1 cellular context compared by ENCODE assay signal in the genomic region with DNA sequence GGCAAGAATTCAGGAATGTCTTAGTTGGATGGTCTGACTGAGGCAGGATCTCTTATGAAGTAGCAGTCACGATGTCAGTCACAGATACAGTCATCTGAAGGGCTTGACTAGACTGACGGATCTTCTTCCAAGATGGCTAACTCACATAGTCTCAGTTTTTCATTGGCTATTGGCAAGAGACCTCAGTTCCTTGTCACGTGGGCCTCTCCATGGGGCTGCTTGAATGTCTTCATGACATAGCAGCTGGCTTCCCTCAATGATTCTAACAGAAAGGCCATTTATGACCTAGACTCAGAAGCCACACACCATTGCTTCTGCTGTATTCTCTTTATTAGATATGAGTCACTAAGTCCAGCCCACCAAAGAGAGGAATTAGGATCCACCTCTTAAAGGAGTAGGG.
A peak's percentile ranks its signal among the peaks of the same experiment; 100 is the strongest.
TF ChIP-seq lines count a peak whose summit lies in the region.

No MANE protein-coding gene starts in this region.

TF ChIP-seq in K562, 482 proteins besides CTCF, POLR2A, EP300 and RAD21 (continued from another document):
- TF ChIP-seq, protein P1, sequence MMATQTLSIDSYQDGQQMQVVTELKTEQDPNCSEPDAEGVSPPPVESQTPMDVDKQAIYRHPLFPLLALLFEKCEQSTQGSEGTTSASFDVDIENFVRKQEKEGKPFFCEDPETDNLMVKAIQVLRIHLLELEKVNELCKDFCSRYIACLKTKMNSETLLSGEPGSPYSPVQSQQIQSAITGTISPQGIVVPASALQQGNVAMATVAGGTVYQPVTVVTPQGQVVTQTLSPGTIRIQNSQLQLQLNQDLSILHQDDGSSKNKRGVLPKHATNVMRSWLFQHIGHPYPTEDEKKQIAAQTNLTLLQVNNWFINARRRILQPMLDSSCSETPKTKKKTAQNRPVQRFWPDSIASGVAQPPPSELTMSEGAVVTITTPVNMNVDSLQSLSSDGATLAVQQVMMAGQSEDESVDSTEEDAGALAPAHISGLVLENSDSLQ (IDR thresholded peaks at IDR 0.05): peak; percentile 89
- no peak for TF ChIP-seq MTA1 (IDR thresholded peaks at IDR 0.05; ENCODE audit: borderline replicate concordance)
- no peak for TF ChIP-seq CCNT2 (IDR thresholded peaks at IDR 0.05; ENCODE audit: borderline replicate concordance, extremely low read depth, insufficient read length, low read depth, low read length)
- TF ChIP-seq NR2C2 (CRISPR knock-in tag; IDR thresholded peaks at IDR 0.05): no peak
- TF ChIP-seq NR2C2 (tag; IDR thresholded peaks at IDR 0.05): 0 out of 2 replicates have a peak, but pooled peaks have one; percentile 32
- TF ChIP-seq, protein P2, sequence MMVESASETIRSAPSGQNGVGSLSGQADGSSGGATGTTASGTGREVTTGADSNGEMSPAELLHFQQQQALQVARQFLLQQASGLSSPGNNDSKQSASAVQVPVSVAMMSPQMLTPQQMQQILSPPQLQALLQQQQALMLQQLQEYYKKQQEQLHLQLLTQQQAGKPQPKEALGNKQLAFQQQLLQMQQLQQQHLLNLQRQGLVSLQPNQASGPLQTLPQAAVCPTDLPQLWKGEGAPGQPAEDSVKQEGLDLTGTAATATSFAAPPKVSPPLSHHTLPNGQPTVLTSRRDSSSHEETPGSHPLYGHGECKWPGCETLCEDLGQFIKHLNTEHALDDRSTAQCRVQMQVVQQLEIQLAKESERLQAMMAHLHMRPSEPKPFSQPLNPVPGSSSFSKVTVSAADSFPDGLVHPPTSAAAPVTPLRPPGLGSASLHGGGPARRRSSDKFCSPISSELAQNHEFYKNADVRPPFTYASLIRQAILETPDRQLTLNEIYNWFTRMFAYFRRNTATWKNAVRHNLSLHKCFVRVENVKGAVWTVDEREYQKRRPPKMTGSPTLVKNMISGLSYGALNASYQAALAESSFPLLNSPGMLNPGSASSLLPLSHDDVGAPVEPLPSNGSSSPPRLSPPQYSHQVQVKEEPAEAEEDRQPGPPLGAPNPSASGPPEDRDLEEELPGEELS (CRISPR knock-in tag; IDR thresholded peaks at IDR 0.05; ENCODE audit: borderline replicate concordance): no peak
- 0 out of 2 replicates have a peak, but pooled peaks have one; percentile 66 for TF ChIP-seq MECOM (CRISPR knock-in tag; IDR thresholded peaks at IDR 0.05)
- TF ChIP-seq, protein P3, sequence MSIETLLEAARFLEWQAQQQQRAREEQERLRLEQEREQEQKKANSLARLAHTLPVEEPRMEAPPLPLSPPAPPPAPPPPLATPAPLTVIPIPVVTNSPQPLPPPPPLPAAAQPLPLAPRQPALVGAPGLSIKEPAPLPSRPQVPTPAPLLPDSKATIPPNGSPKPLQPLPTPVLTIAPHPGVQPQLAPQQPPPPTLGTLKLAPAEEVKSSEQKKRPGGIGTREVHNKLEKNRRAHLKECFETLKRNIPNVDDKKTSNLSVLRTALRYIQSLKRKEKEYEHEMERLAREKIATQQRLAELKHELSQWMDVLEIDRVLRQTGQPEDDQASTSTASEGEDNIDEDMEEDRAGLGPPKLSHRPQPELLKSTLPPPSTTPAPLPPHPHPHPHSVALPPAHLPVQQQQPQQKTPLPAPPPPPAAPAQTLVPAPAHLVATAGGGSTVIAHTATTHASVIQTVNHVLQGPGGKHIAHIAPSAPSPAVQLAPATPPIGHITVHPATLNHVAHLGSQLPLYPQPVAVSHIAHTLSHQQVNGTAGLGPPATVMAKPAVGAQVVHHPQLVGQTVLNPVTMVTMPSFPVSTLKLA (conservative IDR thresholded peaks at IDR 0.05): peak; percentile 40 to 66; a peak in 2 of 4 replicates
- TF ChIP-seq RAD51 (IDR thresholded peaks at IDR 0.05; ENCODE audit: borderline replicate concordance, low read depth): peak; percentile 91
- TF ChIP-seq HCFC1 (IDR thresholded peaks at IDR 0.05; ENCODE audit: low read depth, low read length): 0 out of 2 replicates have a peak, but pooled peaks have one; percentile 9
- TF ChIP-seq CXXC5 (CRISPR knock-in tag; IDR thresholded peaks at IDR 0.05): 0 out of 2 replicates have a peak, but pooled peaks have one; percentile 13
- TF ChIP-seq NCOA2 (IDR thresholded peaks at IDR 0.05; ENCODE audit: partially characterized antibody in 2 of 2): no peak
- TF ChIP-seq, protein P4, sequence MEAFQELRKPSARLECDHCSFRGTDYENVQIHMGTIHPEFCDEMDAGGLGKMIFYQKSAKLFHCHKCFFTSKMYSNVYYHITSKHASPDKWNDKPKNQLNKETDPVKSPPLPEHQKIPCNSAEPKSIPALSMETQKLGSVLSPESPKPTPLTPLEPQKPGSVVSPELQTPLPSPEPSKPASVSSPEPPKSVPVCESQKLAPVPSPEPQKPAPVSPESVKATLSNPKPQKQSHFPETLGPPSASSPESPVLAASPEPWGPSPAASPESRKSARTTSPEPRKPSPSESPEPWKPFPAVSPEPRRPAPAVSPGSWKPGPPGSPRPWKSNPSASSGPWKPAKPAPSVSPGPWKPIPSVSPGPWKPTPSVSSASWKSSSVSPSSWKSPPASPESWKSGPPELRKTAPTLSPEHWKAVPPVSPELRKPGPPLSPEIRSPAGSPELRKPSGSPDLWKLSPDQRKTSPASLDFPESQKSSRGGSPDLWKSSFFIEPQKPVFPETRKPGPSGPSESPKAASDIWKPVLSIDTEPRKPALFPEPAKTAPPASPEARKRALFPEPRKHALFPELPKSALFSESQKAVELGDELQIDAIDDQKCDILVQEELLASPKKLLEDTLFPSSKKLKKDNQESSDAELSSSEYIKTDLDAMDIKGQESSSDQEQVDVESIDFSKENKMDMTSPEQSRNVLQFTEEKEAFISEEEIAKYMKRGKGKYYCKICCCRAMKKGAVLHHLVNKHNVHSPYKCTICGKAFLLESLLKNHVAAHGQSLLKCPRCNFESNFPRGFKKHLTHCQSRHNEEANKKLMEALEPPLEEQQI (IDR thresholded peaks at IDR 0.05): peak; percentile 66; the same call in 1 of the 2 replicates
- peak; percentile 30 for TF ChIP-seq CBFA2T2 (conservative IDR thresholded peaks at IDR 0.05)
- peak; percentile 72 for TF ChIP-seq FOSL1 (tag; conservative IDR thresholded peaks at IDR 0.05)
- TF ChIP-seq, protein P5, sequence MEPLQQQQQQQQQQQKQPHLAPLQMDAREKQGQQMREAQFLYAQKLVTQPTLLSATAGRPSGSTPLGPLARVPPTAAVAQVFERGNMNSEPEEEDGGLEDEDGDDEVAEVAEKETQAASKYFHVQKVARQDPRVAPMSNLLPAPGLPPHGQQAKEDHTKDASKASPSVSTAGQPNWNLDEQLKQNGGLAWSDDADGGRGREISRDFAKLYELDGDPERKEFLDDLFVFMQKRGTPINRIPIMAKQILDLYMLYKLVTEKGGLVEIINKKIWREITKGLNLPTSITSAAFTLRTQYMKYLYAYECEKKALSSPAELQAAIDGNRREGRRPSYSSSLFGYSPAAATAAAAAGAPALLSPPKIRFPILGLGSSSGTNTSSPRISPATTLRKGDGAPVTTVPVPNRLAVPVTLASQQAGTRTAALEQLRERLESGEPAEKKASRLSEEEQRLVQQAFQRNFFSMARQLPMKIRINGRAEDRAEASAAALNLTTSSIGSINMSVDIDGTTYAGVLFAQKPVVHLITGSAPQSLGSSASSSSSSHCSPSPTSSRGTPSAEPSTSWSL (CRISPR knock-in tag; IDR thresholded peaks at IDR 0.05; ENCODE audit: borderline replicate concordance): no peak
- peak; percentile 46; the same call in 1 of the 2 replicates for TF ChIP-seq ATF7 (IDR thresholded peaks at IDR 0.05)
- TF ChIP-seq NFE2 (IDR thresholded peaks at IDR 0.05; ENCODE audit: low read depth): 0 out of 2 replicates have a peak, but pooled peaks have one; percentile 18
- peak; percentile 37; the same call in 1 of the 2 replicates for TF ChIP-seq CTBP1 (IDR thresholded peaks at IDR 0.05; ENCODE audit: borderline replicate concordance)
- 0 out of 4 replicates have a peak, but pooled peaks of 1 of the 2 experiments have one; percentile 24 for TF ChIP-seq RCOR1 (IDR thresholded peaks at IDR 0.05; ENCODE audit: borderline replicate concordance in 1 of 2, low read depth in 2 of 2, low read length in 2 of 2)
- TF ChIP-seq POLR2H (tag; IDR thresholded peaks at IDR 0.05; ENCODE audit: low read depth): 0 out of 2 replicates have a peak, but pooled peaks have one; percentile 1
- TF ChIP-seq ATF1 (CRISPR knock-in tag; IDR thresholded peaks at IDR 0.05): no peak
- TF ChIP-seq ATF1 (tag; IDR thresholded peaks at IDR 0.05): peak; percentile 66
- peak in 2 of 3 experiments; percentile 7 to 85 for TF ChIP-seq YY1 (IDR thresholded peaks at IDR 0.05; ENCODE audit: borderline replicate concordance in 1 of 3, control insufficient read depth in 1 of 3, extremely low read depth in 1 of 3, insufficient read depth in 3 of 3, insufficient read length in 1 of 3, insufficient replicate concordance in 2 of 3, low read depth in 1 of 3, low read length in 2 of 3)
